In genomic region chr10:125120046-125120710, GRCh38 we compare ENCODE assay signal across 12 cellular contexts. TPM values are rescaled to one million over a fixed set of nuclear protein-coding genes. Genes with fewer than 3 reads are reported as not detected.
A peak's percentile ranks its signal among the peaks of the same experiment; 100 is the strongest.
DNase-seq lines count a peak whose midpoint lies in the region; ATAC-seq, FAIRE-seq and TF ChIP-seq lines count a peak whose summit lies in the region.
"Had no signal": no experiment of that assay in that cellular context is flagged by ENCODE, and none has a peak within 500 bp of the region (broad histone marks: within the 10 kb centered on the region; RNA-seq: fewer than 3 reads in every experiment).

No MANE protein-coding gene starts in this region.

- H3K4me1 ChIP-seq in neutrophil (ENCODE audit: control insufficient read depth in 1 of 2, insufficient read depth in 1 of 2, low read depth in 1 of 2, low read length in 1 of 2), result peaks cover 8% of the 10 kb centered on the region in 2 experiments

- CTCF ChIA-PET in T-cell (lab: Charles Lee), result no interaction called here

- no peaks in the 10 kb centered on the region for H3K9me3 ChIP-seq in neutrophil
- H3K9me3 ChIP-seq: ascending aorta had no signal

- no peaks in the 10 kb centered on the region for H3K9me3 Mint-ChIP-seq in T-cell
- H3K9me3 Mint-ChIP-seq: memory B cell had no signal

- peak overlapping the region; percentile 14 for H3K27ac ChIP-seq in neutrophil
- H3K27ac ChIP-seq: ascending aorta, PC-9 had no signal

- H3K27me3 ChIP-seq in neutrophil, result no peaks in the 10 kb centered on the region
- H3K27me3 ChIP-seq: ascending aorta had no signal

- POLR2A ChIA-PET in T-cell (lab: Charles Lee), result no interaction called here

- peaks cover 1 to 10% of the 10 kb centered on the region in 2 donors for H3K27me3 Mint-ChIP-seq in T-cell

- H3K36me3 Mint-ChIP-seq in T-cell, result no peaks in the 10 kb centered on the region
- H3K36me3 Mint-ChIP-seq: memory B cell had no signal

- H3K4me3 Mint-ChIP-seq in T-cell, result no peak overlapping the region
- H3K4me3 Mint-ChIP-seq: memory B cell had no signal

- peaks cover 15% of the 10 kb centered on the region for H3K36me3 ChIP-seq in neutrophil

- TF ChIP-seq CTCF in fibroblast of villous mesenchyme (IDR thresholded peaks at IDR 0.05; ENCODE audit: insufficient read depth, low read depth, low read length) (no peak), neutrophil (IDR thresholded peaks at IDR 0.05) (no peak)

- H3K4me1 Mint-ChIP-seq in T-cell, result no peaks in the 10 kb centered on the region
- H3K4me1 Mint-ChIP-seq: memory B cell had no signal

- no peak for ATAC-seq in T-cell (replicated peaks in 1 of 4)

- peak; percentile 42 for FAIRE-seq in RCC 7860 (lab: Jason Lieb, UNC)

- no peak overlapping the region for H3K27ac Mint-ChIP-seq in T-cell
- H3K27ac Mint-ChIP-seq: memory B cell had no signal

- DNase-seq in COLO668 (lab: John Stamatoyannopoulos, UW; ENCODE audit: unreplicated experiment), result peak; percentile 18
- peak; percentile 45 for DNase-seq in RCC 7860 (ENCODE audit: low spot score)
- DNase-seq in fibroblast of villous mesenchyme (ENCODE audit: low read depth), result peak; percentile 81
- no peak for DNase-seq in T-helper 9 cell
- DNase-seq in middle frontal gyrus (ENCODE audit: extremely low spot score, low spot score), result no peak
- DNase-seq in epidermal melanocyte (ENCODE audit: insufficient read length, low spot score), result no peak
- DNase-seq in T-cell, result no peak

- H3K4me3 ChIP-seq in fibroblast of villous mesenchyme (ENCODE audit: low read depth, low read length) (no peak overlapping the region), neutrophil (ENCODE audit: low read depth in 1 of 2, low read length in 1 of 2) (no peak overlapping the region)
- H3K4me3 ChIP-seq: ascending aorta, PC-9, skin epidermis had no signal

RNA-seq across cellular contexts. Expression of gene CTBP2, which starts 40.2 kb away (rescaled TPM):
- total RNA-seq in fibroblast of villous mesenchyme (74.3 and 84.7 TPM in 2 replicates), T-cell (1 to 10 TPM; 1.1 to 5.8 (median 3.1) TPM)

Comparison
In these comparisons a context has a peak if more than half of its experiments do, and no peak if none do; other contexts are left out.
1. DNase-seq: peak in COLO668 (single experiment), RCC 7860 (single experiment) and fibroblast of villous mesenchyme (single experiment); none in T-helper 9 cell (single experiment), middle frontal gyrus (single experiment), epidermal melanocyte (single experiment) and T-cell (0 of 34).
2. RNA of gene CTBP2, which starts 40.2 kb away (total RNA-seq): 74.3 to 84.7 TPM in fibroblast of villous mesenchyme; 1.1 to 5.8 TPM in T-cell; every median in the first group is over 10 times any median in the second.